Comparison of ENCODE assay signal across 27 cellular contexts in genomic region chr7:126227055-126227454, GRCh38.
DNase-seq lines count a peak whose midpoint lies in the region; ATAC-seq and TF ChIP-seq lines count a peak whose summit lies in the region.
"Had no signal": no experiment of that assay in that cellular context is flagged by ENCODE, and none has a peak within 500 bp of the region (broad histone marks: within the 10 kb centered on the region; RNA-seq: fewer than 3 reads in every experiment).

No MANE protein-coding gene starts in this region.

- H3K9ac ChIP-seq in SK-N-SH: no peak overlapping the region
- H3K9ac ChIP-seq: BLaER1; BLaER1 treated with 17β-estradiol and CSF1 and Interleukin-3, amounts not matched to agents 10 nM and 100 nM had no signal

- H3K4me2 ChIP-seq in SK-N-SH: no peak overlapping the region
- H3K4me2 ChIP-seq: A549; BLaER1; BLaER1 treated with 17β-estradiol and CSF1 and Interleukin-3, amounts not matched to agents 10 nM and 100 nM had no signal

- H3K36me3 ChIP-seq in SK-N-SH (replicated peaks in 1 of 2; ENCODE audit: control insufficient read depth in 1 of 2, insufficient read depth in 2 of 2, low read length in 1 of 2): no peaks in the 10 kb centered on the region
- H3K36me3 ChIP-seq: BE2C; BLaER1; BLaER1 treated with 17β-estradiol and CSF1 and Interleukin-3, amounts not matched to agents 10 nM and 100 nM had no signal

- no peaks in the 10 kb centered on the region for H3K27me3 ChIP-seq in SK-N-SH (ENCODE audit: insufficient read depth)
- H3K27me3 ChIP-seq: BE2C; BLaER1; BLaER1 treated with 17β-estradiol and CSF1 and Interleukin-3, amounts not matched to agents 10 nM and 100 nM had no signal

- no peak overlapping the region for H3K27ac ChIP-seq in SK-N-SH (ENCODE audit: low read depth in 2 of 2, low read length in 1 of 2)
- H3K27ac ChIP-seq: 22Rv1; A549; BLaER1; BLaER1 treated with 17β-estradiol and CSF1 and Interleukin-3, amounts not matched to agents 10 nM and 100 nM; C4-2B had no signal

- peaks cover 7% of the 10 kb centered on the region; the same call in 1 of the 2 replicates for H3K9me3 ChIP-seq in SK-N-SH
- H3K9me3 ChIP-seq: BE2C; BLaER1; BLaER1 treated with 17β-estradiol and CSF1 and Interleukin-3, amounts not matched to agents 10 nM and 100 nM; Caco-2 had no signal

- no peaks in the 10 kb centered on the region for H3K79me2 ChIP-seq in SK-N-SH (ENCODE audit: insufficient read depth)

- TF ChIP-seq CTCF in SK-N-SH (IDR thresholded peaks at IDR 0.05): no peak

- H3F3A ChIP-seq in SK-N-SH (replicated peaks; ENCODE audit: insufficient read depth): no peaks in the 10 kb centered on the region

- no peak for TF ChIP-seq EP300 in SK-N-SH (IDR thresholded peaks at IDR 0.05; ENCODE audit: borderline replicate concordance in 1 of 2, low read depth in 1 of 2, low read length in 1 of 2)

- H4K20me1 ChIP-seq in SK-N-SH (ENCODE audit: insufficient read depth): no peaks in the 10 kb centered on the region
- H4K20me1 ChIP-seq: BLaER1; BLaER1 treated with 17β-estradiol and CSF1 and Interleukin-3, amounts not matched to agents 10 nM and 100 nM had no signal

- CTCF ChIA-PET in SK-N-SH (lab: Yijun Ruan, JAX): no interaction called here

- H3K4me3 ChIP-seq in SK-N-SH (ENCODE audit: low read depth in 2 of 2, low read length in 1 of 2): no peak overlapping the region
- H3K4me3 ChIP-seq: A549; BLaER1; BLaER1 treated with 17β-estradiol and CSF1 and Interleukin-3, amounts not matched to agents 10 nM and 100 nM had no signal

- DNase-seq in SK-N-SH: no peak
- DNase-seq: 8988T; ACHN; AML-193; C1 segment of cervical spinal cord; Caco-2; Calu3; CD4-positive, alpha-beta memory T cell; CD4-positive, alpha-beta T cell; CD4-positive, CD25-positive, alpha-beta regulatory T cell; CD8-positive, alpha-beta memory T cell; CD8-positive, alpha-beta T cell; COR-L47; DMS 273 treated with DMSO at 0.1 percent for 48 hours; DMS153; DMS53; DMS79; DMS79 treated with DMSO at 0.1 percent for 48 hours; DND-41; EL had no signal

- POLR2A ChIA-PET in SK-N-SH (lab: Yijun Ruan, JAX): no interaction called here

- no peaks in the 10 kb centered on the region for H3K4me1 ChIP-seq in SK-N-SH (ENCODE audit: control insufficient read depth in 1 of 2, insufficient read depth in 2 of 2, low read depth in 1 of 2, low read length in 1 of 2)
- H3K4me1 ChIP-seq: A549, BLaER1, Caco-2 had no signal

- no peaks in the 10 kb centered on the region for H3K9me2 ChIP-seq in SK-N-SH

- no peak overlapping the region for H2AFZ ChIP-seq in SK-N-SH (ENCODE audit: low read depth)

- TF ChIP-seq RAD21 in SK-N-SH (IDR thresholded peaks at IDR 0.05; ENCODE audit: low read length): no peak

- ATAC-seq in SK-N-SH treated with all-trans-retinoic acid at 6 μM for 48 hours: no peak
- ATAC-seq: A549; CD8-positive, alpha-beta T cell had no signal

TF ChIP-seq in SK-N-SH treated with all-trans-retinoic acid at 6 μM for 48 hours, 23 proteins besides CTCF, POLR2A, EP300 and RAD21:
- TF ChIP-seq ARNTL (CRISPR knock-in tag; IDR thresholded peaks at IDR 0.05; ENCODE audit: borderline replicate concordance, low read depth): no peak
- TF ChIP-seq ZNF8 (CRISPR knock-in tag; IDR thresholded peaks at IDR 0.05): peak; percentile 91

TF ChIP-seq in SK-N-SH, 30 proteins besides CTCF, POLR2A, EP300 and RAD21:
- TF ChIP-seq RXRA (IDR thresholded peaks at IDR 0.05; ENCODE audit: borderline replicate concordance, low read depth): no peak
- TF ChIP-seq MXI1 (IDR thresholded peaks at IDR 0.05; ENCODE audit: low read depth, low read length): no peak
- no peak for TF ChIP-seq USF2 (IDR thresholded peaks at IDR 0.05; ENCODE audit: borderline replicate concordance, low read depth, low read length)
- no peak for TF ChIP-seq PBX3 (IDR thresholded peaks at IDR 0.05)
- TF ChIP-seq RCOR1 (IDR thresholded peaks at IDR 0.05; ENCODE audit: low read length): no peak
- no peak for TF ChIP-seq TEAD4 (IDR thresholded peaks at IDR 0.05; ENCODE audit: borderline replicate concordance, insufficient read depth)
- TF ChIP-seq JUND (IDR thresholded peaks at IDR 0.05): no peak
- no peak for TF ChIP-seq REST (IDR thresholded peaks at IDR 0.05; ENCODE audit: low read depth, low read length)
- no peak for TF ChIP-seq FOXJ3 (CRISPR knock-in tag; IDR thresholded peaks at IDR 0.05)
- no peak for TF ChIP-seq ZBTB33 (IDR thresholded peaks at IDR 0.05; ENCODE audit: borderline replicate concordance, low read depth)
- no peak for TF ChIP-seq TAF1 (IDR thresholded peaks at IDR 0.05; ENCODE audit: borderline replicate concordance, low read depth, low read length)
- no peak for TF ChIP-seq SIN3A (IDR thresholded peaks at IDR 0.05; ENCODE audit: borderline replicate concordance, low read depth, low read length)
- no peak for TF ChIP-seq FOSL2 (IDR thresholded peaks at IDR 0.05; ENCODE audit: borderline replicate concordance, low read depth)
- no peak for TF ChIP-seq TCF12 (IDR thresholded peaks at IDR 0.05)
